ENCODE assay signal across 9 cellular contexts in genomic region chr5:151775025-151775606, GRCh38. TPM values are rescaled to one million over a fixed set of nuclear protein-coding genes. Genes with fewer than 3 reads are reported as not detected.
DNase-seq lines count a peak whose midpoint lies in the region; ATAC-seq and TF ChIP-seq lines count a peak whose summit lies in the region.
"Had no signal": no experiment of that assay in that cellular context is flagged by ENCODE, and none has a peak within 500 bp of the region (broad histone marks: within the 10 kb centered on the region; RNA-seq: fewer than 3 reads in every experiment).

No MANE protein-coding gene starts in this region.

- intact Hi-C loops in activated T-helper 2 cell treated with anti-CD3 and anti-CD28 coated beads, Interferon-gamma antibody, Interleukin-2, Interleukin-4, amounts not matched to agents 10 μg/mL and 5 μg/mL and 100 μg/mL, durations not matched to agents 14 hours and 24 hours and 36 hours (cut with micrococcal nuclease) = loop anchor here (10.0 kb wide), 3 partner anchors 690 to 1420 kb away; partner anchors contain the start of genes TCOF1 and TNIP1

- peaks cover 30 to 74% (median 59%) of the 10 kb centered on the region in 4 donors for H3K4me1 Mint-ChIP-seq in CD4-positive, CD25-positive, alpha-beta regulatory T cell
- peaks cover 64% of the 10 kb centered on the region for H3K4me1 Mint-ChIP-seq in HFFc6 (ENCODE audit: low read depth)
- peaks cover 54% of the 10 kb centered on the region for H3K4me1 Mint-ChIP-seq in activated T-helper 2 cell treated with anti-CD3 and anti-CD28 coated beads, Interferon-gamma antibody, Interleukin-2, Interleukin-4, amounts not matched to agents 10 μg/mL and 5 μg/mL and 100 μg/mL, durations not matched to agents 14 hours and 24 hours and 36 hours (ENCODE audit: low read depth)

- no peak for ATAC-seq in CD4-positive, CD25-positive, alpha-beta regulatory T cell (ENCODE audit: low read depth in 2 of 2)
- ATAC-seq in GM18867 (IDR thresholded peaks at IDR 0.05; ENCODE audit: unreplicated experiment) (no peak), GM21515 (IDR thresholded peaks at IDR 0.05; ENCODE audit: unreplicated experiment) (no peak), left lobe of liver (no peak)

- H3K9me3 Mint-ChIP-seq in CD4-positive, CD25-positive, alpha-beta regulatory T cell = no peaks in the 10 kb centered on the region
- H3K9me3 Mint-ChIP-seq in HFFc6 = no peaks in the 10 kb centered on the region
- no peaks in the 10 kb centered on the region for H3K9me3 Mint-ChIP-seq in activated T-helper 2 cell treated with anti-CD3 and anti-CD28 coated beads, Interferon-gamma antibody, Interleukin-2, Interleukin-4, amounts not matched to agents 10 μg/mL and 5 μg/mL and 100 μg/mL, durations not matched to agents 14 hours and 24 hours and 36 hours

- peaks cover 15% of the 10 kb centered on the region for H3K36me3 ChIP-seq in CD4-positive, CD25-positive, alpha-beta regulatory T cell (ENCODE audit: control insufficient read depth, insufficient read depth, low read length)
- no peaks in the 10 kb centered on the region for H3K36me3 ChIP-seq in muscle layer of colon (ENCODE audit: insufficient read depth, low read length)

- peaks cover 76% of the 10 kb centered on the region for H3K4me1 ChIP-seq in CD4-positive, CD25-positive, alpha-beta regulatory T cell (ENCODE audit: control insufficient read depth, insufficient read depth, low read length, poor library complexity, severe bottlenecking)
- H3K4me1 ChIP-seq in muscle layer of colon (ENCODE audit: insufficient read depth, low read length) = peaks cover 53% of the 10 kb centered on the region

- peak overlapping the region in 3 of 4 donors; percentile 54 to 96 (median 89) for H3K4me3 Mint-ChIP-seq in CD4-positive, CD25-positive, alpha-beta regulatory T cell
- H3K4me3 Mint-ChIP-seq in HFFc6 = peak overlapping the region; percentile 96; the same call in 1 of the 2 replicates
- peak overlapping the region; percentile 54 for H3K4me3 Mint-ChIP-seq in activated T-helper 2 cell treated with anti-CD3 and anti-CD28 coated beads, Interferon-gamma antibody, Interleukin-2, Interleukin-4, amounts not matched to agents 10 μg/mL and 5 μg/mL and 100 μg/mL, durations not matched to agents 14 hours and 24 hours and 36 hours (ENCODE audit: low read depth)

- no peaks in the 10 kb centered on the region for H3K27me3 ChIP-seq in CD4-positive, CD25-positive, alpha-beta regulatory T cell (ENCODE audit: control insufficient read depth, insufficient read depth, low read length)
- H3K27me3 ChIP-seq in muscle layer of colon (ENCODE audit: control insufficient read depth in 1 of 2, insufficient read depth in 2 of 2, low read length in 2 of 2) = no peaks in the 10 kb centered on the region
- H3K27me3 ChIP-seq: suprapubic skin had no signal

- peak overlapping the region; percentile 9 for H3K27ac ChIP-seq in CD4-positive, CD25-positive, alpha-beta regulatory T cell (ENCODE audit: insufficient read depth, low read length, poor library complexity, severe bottlenecking)
- no peak overlapping the region for H3K27ac ChIP-seq in muscle layer of colon (ENCODE audit: low read depth, low read length)
- H3K27ac ChIP-seq: suprapubic skin had no signal

- DNase-seq in CD4-positive, CD25-positive, alpha-beta regulatory T cell = no peak
- no peak for DNase-seq in HFFc6
- DNase-seq in activated T-helper 2 cell treated with anti-CD3 and anti-CD28 coated beads, Interferon-gamma antibody, Interleukin-2, Interleukin-4, amounts not matched to agents 10 μg/mL and 5 μg/mL and 100 μg/mL, durations not matched to agents 14 hours and 24 hours and 36 hours (ENCODE audit: low spot score) = no peak
- no peak for DNase-seq in cortex of kidney (lab: John Stamatoyannopoulos, UW)
- DNase-seq in left lobe of liver (ENCODE audit: low spot score) = no peak

- TF ChIP-seq CTCF in HFFc6 (IDR thresholded peaks at IDR 0.05) = no peak

- no peaks in the 10 kb centered on the region for H3K9me3 ChIP-seq in CD4-positive, CD25-positive, alpha-beta regulatory T cell (ENCODE audit: control insufficient read depth in 2 of 2, low read length in 2 of 2)
- no peaks in the 10 kb centered on the region for H3K9me3 ChIP-seq in muscle layer of colon (ENCODE audit: low read length)
- H3K9me3 ChIP-seq: suprapubic skin had no signal

- peak overlapping the region; percentile 29 for H3K9ac ChIP-seq in muscle layer of colon (ENCODE audit: low read length)

- H3K36me3 Mint-ChIP-seq in CD4-positive, CD25-positive, alpha-beta regulatory T cell = peaks cover 33% of the 10 kb centered on the region
- peaks cover 35% of the 10 kb centered on the region for H3K36me3 Mint-ChIP-seq in HFFc6 (ENCODE audit: low read depth)
- peaks cover 71% of the 10 kb centered on the region for H3K36me3 Mint-ChIP-seq in activated T-helper 2 cell treated with anti-CD3 and anti-CD28 coated beads, Interferon-gamma antibody, Interleukin-2, Interleukin-4, amounts not matched to agents 10 μg/mL and 5 μg/mL and 100 μg/mL, durations not matched to agents 14 hours and 24 hours and 36 hours (ENCODE audit: low read depth)

- H3K4me3 ChIP-seq in CD4-positive, CD25-positive, alpha-beta regulatory T cell (ENCODE audit: low read depth, low read length) = peak overlapping the region; percentile 92
- H3K4me3 ChIP-seq in muscle layer of colon (ENCODE audit: low read depth in 1 of 2, low read length in 2 of 2) = no peak overlapping the region

- H3K27me3 Mint-ChIP-seq in CD4-positive, CD25-positive, alpha-beta regulatory T cell = no peaks in the 10 kb centered on the region
- no peaks in the 10 kb centered on the region; the same call in 1 of the 2 replicates for H3K27me3 Mint-ChIP-seq in HFFc6 (ENCODE audit: insufficient read depth)
- no peaks in the 10 kb centered on the region for H3K27me3 Mint-ChIP-seq in activated T-helper 2 cell treated with anti-CD3 and anti-CD28 coated beads, Interferon-gamma antibody, Interleukin-2, Interleukin-4, amounts not matched to agents 10 μg/mL and 5 μg/mL and 100 μg/mL, durations not matched to agents 14 hours and 24 hours and 36 hours (ENCODE audit: low read depth)

- peak overlapping the region in 2 of 3 donors; percentile 16 to 64 for H3K27ac Mint-ChIP-seq in CD4-positive, CD25-positive, alpha-beta regulatory T cell
- peak overlapping the region; percentile 33; the same call in 1 of the 2 replicates for H3K27ac Mint-ChIP-seq in HFFc6
- no peak overlapping the region for H3K27ac Mint-ChIP-seq in activated T-helper 2 cell treated with anti-CD3 and anti-CD28 coated beads, Interferon-gamma antibody, Interleukin-2, Interleukin-4, amounts not matched to agents 10 μg/mL and 5 μg/mL and 100 μg/mL, durations not matched to agents 14 hours and 24 hours and 36 hours

RNA-seq across cellular contexts. Expression of gene G3BP1, which starts 3.4 kb away (rescaled TPM):
- 108 TPM for total RNA-seq in CD4-positive, CD25-positive, alpha-beta regulatory T cell
- polyA plus RNA-seq in CD4-positive, CD25-positive, alpha-beta regulatory T cell = 100 to 1,000 TPM; 176 to 199 (median 184) TPM
- 100 to 1,000 TPM; 242 to 284 (median 245) TPM for total RNA-seq in HFFc6 (2021; fragmentation: NEBNext Ultra II Directional; extraction: Animal tissue kit (Norgen Biotek cat#: 25700))
- total RNA-seq in activated T-helper 2 cell treated with anti-CD3 and anti-CD28 coated beads, Interferon-gamma antibody, Interleukin-2, Interleukin-4, amounts not matched to agents 10 μg/mL and 5 μg/mL and 100 μg/mL, durations not matched to agents 14 hours and 24 hours and 36 hours = 296 and 312 TPM in 2 replicates
- 90.0 TPM for total RNA-seq in left lobe of liver

RNA-seq across cellular contexts. Expression of gene ATOX1, which starts 16.7 kb away (rescaled TPM):
- total RNA-seq in CD4-positive, CD25-positive, alpha-beta regulatory T cell = 19.6 TPM
- polyA plus RNA-seq in CD4-positive, CD25-positive, alpha-beta regulatory T cell = 10 to 100 TPM; 70.5 to 98.3 (median 76.7) TPM
- 100 to 1,000 TPM; 148 to 185 (median 155) TPM for total RNA-seq in HFFc6 (2021; fragmentation: NEBNext Ultra II Directional; extraction: Animal tissue kit (Norgen Biotek cat#: 25700))
- total RNA-seq in activated T-helper 2 cell treated with anti-CD3 and anti-CD28 coated beads, Interferon-gamma antibody, Interleukin-2, Interleukin-4, amounts not matched to agents 10 μg/mL and 5 μg/mL and 100 μg/mL, durations not matched to agents 14 hours and 24 hours and 36 hours = 69.8 and 82.8 TPM in 2 replicates
- total RNA-seq in left lobe of liver = 72.9 TPM
